Comparison of ENCODE assay signal across 8 cellular contexts in genomic region chr2:201235865-201236811, GRCh38. TPM values are rescaled to one million over a fixed set of nuclear protein-coding genes. Genes with fewer than 3 reads are reported as not detected.
DNase-seq lines count a peak whose midpoint lies in the region; ATAC-seq and TF ChIP-seq lines count a peak whose summit lies in the region.

No MANE protein-coding gene starts in this region.

- peak overlapping the region; percentile 83 for H3K27ac Mint-ChIP-seq in activated CD4-positive, alpha-beta T cell treated with anti-CD3 and anti-CD28 coated beads, Interleukin-2, amount 10 ng/mL, durations not matched to agents 24 days and 14 days
- H3K27ac Mint-ChIP-seq in endothelial cell (ENCODE audit: unreplicated experiment) (peak overlapping the region; percentile 58), naive B cell (peak overlapping the region; percentile 65 to 95 (median 90))

- H3K4me3 ChIP-seq in AG04449 (ENCODE audit: low read depth, low read length) (no peak overlapping the region), upper lobe of left lung (peak overlapping the region in 2 of 4 donors; percentile 1 to 32)

- H3K4me1 ChIP-seq in upper lobe of left lung: peaks cover 47 to 72% (median 62%) of the 10 kb centered on the region in 4 donors

- H3K9me3 ChIP-seq in upper lobe of left lung: no peaks in the 10 kb centered on the region

- TF ChIP-seq EP300 in upper lobe of left lung (IDR thresholded peaks at IDR 0.05): no peak

- peak overlapping the region; percentile 18 to 74 (median 31) for H3K27ac ChIP-seq in upper lobe of left lung

- ATAC-seq in naive B cell (ENCODE audit: low read depth in 2 of 2): peak in 1 of 2 donors; percentile 22
- peak; percentile 19 to 74 for ATAC-seq in upper lobe of left lung (ENCODE audit: low FRiP score in 2 of 2)
- no peak for ATAC-seq in HG02798 (IDR thresholded peaks at IDR 0.05; ENCODE audit: poor library complexity, unreplicated experiment)

- no peak for TF ChIP-seq POLR2A in upper lobe of left lung (IDR thresholded peaks at IDR 0.05)

- POLR2A ChIA-PET in AG04449 (lab: Yijun Ruan, JAX): no interaction called here

- H3K4me3 Mint-ChIP-seq in activated CD4-positive, alpha-beta T cell treated with anti-CD3 and anti-CD28 coated beads, Interleukin-2, amount 10 ng/mL, durations not matched to agents 24 days and 14 days: peak overlapping the region; percentile 99
- H3K4me3 Mint-ChIP-seq in endothelial cell (ENCODE audit: unreplicated experiment) (no peak overlapping the region), naive B cell (peak overlapping the region; percentile 66 to 93 (median 76))

- H3K27me3 Mint-ChIP-seq in activated CD4-positive, alpha-beta T cell treated with anti-CD3 and anti-CD28 coated beads, Interleukin-2, amount 10 ng/mL, durations not matched to agents 24 days and 14 days: no peaks in the 10 kb centered on the region
- H3K27me3 Mint-ChIP-seq in endothelial cell (ENCODE audit: unreplicated experiment) (no peaks in the 10 kb centered on the region), naive B cell (no peaks in the 10 kb centered on the region)

- H3K4me1 Mint-ChIP-seq in activated CD4-positive, alpha-beta T cell treated with anti-CD3 and anti-CD28 coated beads, Interleukin-2, amount 10 ng/mL, durations not matched to agents 24 days and 14 days: peaks cover 45% of the 10 kb centered on the region
- H3K4me1 Mint-ChIP-seq in endothelial cell (ENCODE audit: unreplicated experiment): peaks cover 20% of the 10 kb centered on the region
- peaks cover 48 to 77% (median 60%) of the 10 kb centered on the region in 3 donors for H3K4me1 Mint-ChIP-seq in naive B cell

- intact Hi-C loops in activated CD4-positive, alpha-beta T cell treated with anti-CD3 and anti-CD28 coated beads, Interleukin-2, amount 10 ng/mL, durations not matched to agents 24 days and 14 days (cut with micrococcal nuclease): loop anchor here (1.0 to 10.0 kb wide), 5 partner anchors 22 to 1029 kb away; partner anchors contain the start of genes NOP58 and TMEM237

- CTCF ChIA-PET in AG04449 (lab: Yijun Ruan, JAX): interaction anchor here (0.6 to 2.5 kb wide), 20 partner anchors 15 to 471 kb away, joined by 3 to 50 read pairs (median 4); a partner anchor contains a TSS

- H3K27me3 ChIP-seq in upper lobe of left lung: no peaks in the 10 kb centered on the region

- H3K36me3 ChIP-seq in upper lobe of left lung: no peaks in the 10 kb centered on the region

- TF ChIP-seq CTCF in AG04449 (IDR thresholded peaks at IDR 0.05; ENCODE audit: insufficient read depth, low read length, missing control alignments) (peak; percentile 28), GM12873 (IDR thresholded peaks at IDR 0.05; ENCODE audit: insufficient read depth, low read depth, low read length, missing control alignments) (peak; percentile 63), endothelial cell (IDR thresholded peaks at IDR 0.05; ENCODE audit: unreplicated experiment) (peak; percentile 82), upper lobe of left lung (IDR thresholded peaks at IDR 0.05) (peak; percentile 54 to 73 (median 70))

- H3K36me3 Mint-ChIP-seq in activated CD4-positive, alpha-beta T cell treated with anti-CD3 and anti-CD28 coated beads, Interleukin-2, amount 10 ng/mL, durations not matched to agents 24 days and 14 days (ENCODE audit: low read depth): peaks cover 36% of the 10 kb centered on the region
- H3K36me3 Mint-ChIP-seq in endothelial cell (ENCODE audit: low read depth, unreplicated experiment): no peaks in the 10 kb centered on the region
- peaks cover 0 to 24% of the 10 kb centered on the region in 2 donors for H3K36me3 Mint-ChIP-seq in naive B cell

- DNase-seq in AG04449 (ENCODE audit: low read depth, low spot score) (peak; percentile 68), NCI-H446 treated with DMSO at 0.1 percent for 48 hours (lab: John Stamatoyannopoulos, UW) (peak; percentile 17), endothelial cell (ENCODE audit: low spot score) (peak; percentile 46), naive B cell (peak; percentile 62), upper lobe of left lung (peak in 1 of 2 donors; percentile 51)
- peak; percentile 90 for DNase-seq in activated CD4-positive, alpha-beta T cell treated with anti-CD3 and anti-CD28 coated beads, Interleukin-2, amount 10 ng/mL, durations not matched to agents 24 days and 14 days

- WGBS in upper lobe of left lung, 2 donors: 21 to 24% methylated on average over 14 of the region's 14 CpGs

- H3K9me3 Mint-ChIP-seq in activated CD4-positive, alpha-beta T cell treated with anti-CD3 and anti-CD28 coated beads, Interleukin-2, amount 10 ng/mL, durations not matched to agents 24 days and 14 days: no peaks in the 10 kb centered on the region
- H3K9me3 Mint-ChIP-seq in endothelial cell (ENCODE audit: unreplicated experiment) (no peaks in the 10 kb centered on the region), naive B cell (no peaks in the 10 kb centered on the region)

RNA-seq across cellular contexts. Expression of gene CASP8, which starts 24.2 kb away (rescaled TPM):
- 38.2 and 39.8 TPM in 2 replicates for total RNA-seq in activated CD4-positive, alpha-beta T cell treated with anti-CD3 and anti-CD28 coated beads, Interleukin-2, amount 10 ng/mL, durations not matched to agents 24 days and 14 days
- total RNA-seq in endothelial cell (ENCODE audit: unreplicated experiment): 14.9 TPM
- 10 to 100 TPM; 16.7 to 49.6 (median 31.2) TPM for polyA plus RNA-seq in naive B cell (ENCODE audit: low read depth in 6 of 6)
- 10 to 100 TPM; 23.7 to 81.7 (median 40.6) TPM for total RNA-seq in upper lobe of left lung

RNA-seq across cellular contexts. Expression of gene CASP10, which starts 53.2 kb away (rescaled TPM):
- total RNA-seq in activated CD4-positive, alpha-beta T cell treated with anti-CD3 and anti-CD28 coated beads, Interleukin-2, amount 10 ng/mL, durations not matched to agents 24 days and 14 days: 12.7 and 13.1 TPM in 2 replicates
- total RNA-seq in endothelial cell (ENCODE audit: unreplicated experiment) (38.6 TPM), upper lobe of left lung (10 to 100 TPM; 21.1 to 67.1 (median 29.9) TPM)
- 1 to 10 TPM; 2.7 to 8.1 (median 4.7) TPM for polyA plus RNA-seq in naive B cell (ENCODE audit: low read depth in 6 of 6)

Comparison
In these comparisons a context has a peak if more than half of its experiments do, and no peak if none do; other contexts are left out.
1. CTCF ChIP-seq: peak in every context shown above with its lines; median percentile 82 in endothelial cell; 70 in upper lobe of left lung; 63 in GM12873; 28 in AG04449.